ENCODE assay signal across 21 cellular contexts in the genomic region with DNA sequence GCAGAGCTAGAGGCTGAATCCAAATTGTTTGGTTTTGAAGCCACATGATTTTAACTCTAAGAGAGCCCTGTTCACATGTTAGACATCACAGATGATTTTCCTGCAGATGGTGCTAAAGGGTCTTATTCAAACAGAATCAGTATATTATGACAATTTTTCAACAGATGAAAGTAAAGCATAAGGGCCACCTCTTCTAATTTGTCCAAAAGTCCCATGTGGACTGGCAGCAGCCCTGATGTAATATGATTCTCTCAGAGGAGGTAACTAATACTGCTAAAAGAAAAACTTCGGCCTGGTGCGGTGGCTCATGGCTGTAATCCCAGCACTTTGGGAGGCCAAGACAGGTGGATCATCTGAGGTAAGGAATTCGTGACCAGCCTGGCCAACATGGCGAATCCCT. TPM values are rescaled to one million over a fixed set of nuclear protein-coding genes. Genes with fewer than 3 reads are reported as not detected.
A peak's percentile ranks its signal among the peaks of the same experiment; 100 is the strongest.
DNase-seq lines count a peak whose midpoint lies in the region; ATAC-seq and TF ChIP-seq lines count a peak whose summit lies in the region.
"Had no signal": no experiment of that assay in that cellular context is flagged by ENCODE, and none has a peak within 500 bp of the region (broad histone marks: within the 10 kb centered on the region; RNA-seq: fewer than 3 reads in every experiment).

No MANE protein-coding gene starts in this region.

- peaks cover 5% of the 10 kb centered on the region for H3K4me1 ChIP-seq in osteoblast (ENCODE audit: insufficient read depth, low read length)
- H3K4me1 ChIP-seq: BE2C, esophagus squamous epithelium, left lung had no signal

- H3K27me3 Mint-ChIP-seq in activated CD8-positive, alpha-beta T cell treated with anti-CD3 and anti-CD28 coated beads, Interleukin-2, amount 10 ng/mL, durations not matched to agents 7 days and 5 days (ENCODE audit: low read depth): peaks cover 5% of the 10 kb centered on the region

- H3K9me3 ChIP-seq in osteoblast (ENCODE audit: low read depth, low read length): no peaks in the 10 kb centered on the region
- H3K9me3 ChIP-seq: esophagus squamous epithelium, left lung had no signal

- no peak overlapping the region for H2AFZ ChIP-seq in osteoblast (ENCODE audit: low read length)

- H3K36me3 Mint-ChIP-seq in activated CD8-positive, alpha-beta T cell treated with anti-CD3 and anti-CD28 coated beads, Interleukin-2, amount 10 ng/mL, durations not matched to agents 7 days and 5 days (ENCODE audit: low read depth): no peaks in the 10 kb centered on the region

- H3K4me3 ChIP-seq in choroid plexus epithelial cell (ENCODE audit: low read depth, low read length): no peak overlapping the region
- H3K4me3 ChIP-seq in osteoblast (ENCODE audit: insufficient read depth, low read length): no peak overlapping the region
- H3K4me3 ChIP-seq: cardiac muscle cell, esophagus squamous epithelium, left lung had no signal

- DNase-seq in DMS 273 (lab: John Stamatoyannopoulos, UW; ENCODE audit: unreplicated experiment) (peak; percentile 45), NCI-H2171 (lab: John Stamatoyannopoulos, UW) (peak; percentile 5), choroid plexus epithelial cell (ENCODE audit: low read depth) (peak; percentile 75), osteoblast (ENCODE audit: insufficient read length, low spot score, missing footprints) (no peak), SW480 (ENCODE audit: low spot score) (no peak)
- no peak for DNase-seq in activated CD8-positive, alpha-beta T cell treated with anti-CD3 and anti-CD28 coated beads, Interleukin-2, amount 10 ng/mL, durations not matched to agents 7 days and 5 days
- DNase-seq in stimulated activated CD4-positive, alpha-beta T cell treated with anti-CD3 and anti-CD28 coated beads, Interleukin-4, amount 100 ng/mL, for 24 hours: no peak
- DNase-seq: activated CD4-positive, CD25-positive, alpha-beta regulatory T cell; activated naive CD8-positive, alpha-beta T cell treated with anti-CD3 and anti-CD28 coated beads, Interleukin-2, amount 50 U/mL, for 24 hours; BE2C; Calu3; effector CD8-positive, alpha-beta T cell; esophagus squamous epithelium; left lung; occipital lobe; SHP77 treated with DMSO at 0.1 percent for 48 hours; stimulated activated CD4-positive, alpha-beta T cell treated with anti-CD3 and anti-CD28 coated beads, Interleukin-2, amount 100 ng/mL, for 48 hours; T-helper 2 cell had no signal

- no peak overlapping the region for H3K27ac ChIP-seq in osteoblast (ENCODE audit: low read depth, low read length)
- H3K27ac ChIP-seq: cardiac muscle cell, esophagus squamous epithelium, left lung had no signal

- H3K27ac Mint-ChIP-seq in activated CD8-positive, alpha-beta T cell treated with anti-CD3 and anti-CD28 coated beads, Interleukin-2, amount 10 ng/mL, durations not matched to agents 7 days and 5 days: no peak overlapping the region
- H3K27ac Mint-ChIP-seq: activated naive CD8-positive, alpha-beta T cell treated with anti-CD3 and anti-CD28 coated beads, Interleukin-2, amount 50 U/mL, for 24 hours; activated T-helper 17 cell treated with anti-CD3 and anti-CD28 coated beads, Interleukin-2, amount 50 U/mL, for 72 hours had no signal

- no peaks in the 10 kb centered on the region for H3K9me3 Mint-ChIP-seq in activated CD8-positive, alpha-beta T cell treated with anti-CD3 and anti-CD28 coated beads, Interleukin-2, amount 10 ng/mL, durations not matched to agents 7 days and 5 days (ENCODE audit: insufficient read depth)
- H3K9me3 Mint-ChIP-seq: activated naive CD8-positive, alpha-beta T cell treated with anti-CD3 and anti-CD28 coated beads, Interleukin-2, amount 50 U/mL, for 24 hours; activated T-helper 17 cell treated with anti-CD3 and anti-CD28 coated beads, Interleukin-2, amount 50 U/mL, for 72 hours had no signal

- H4K20me1 ChIP-seq in osteoblast (ENCODE audit: insufficient read depth, low read length): no peaks in the 10 kb centered on the region

- H3K4me2 ChIP-seq in osteoblast (ENCODE audit: insufficient read depth, low read length): no peak overlapping the region

- TF ChIP-seq CTCF in choroid plexus epithelial cell (conservative IDR thresholded peaks at IDR 0.05; ENCODE audit: low read depth, low read length) (peak; percentile 42), osteoblast (IDR thresholded peaks at IDR 0.05; ENCODE audit: extremely low read depth, low read depth, low read length) (peak; percentile 34)

- no peak for ATAC-seq in activated CD8-positive, alpha-beta T cell treated with anti-CD3 and anti-CD28 coated beads, Interleukin-2, amount 10 ng/mL, durations not matched to agents 7 days and 5 days
- ATAC-seq in GM18867 (IDR thresholded peaks at IDR 0.05; ENCODE audit: unreplicated experiment): no peak
- ATAC-seq: activated naive CD8-positive, alpha-beta T cell treated with anti-CD3 and anti-CD28 coated beads, Interleukin-2, amount 50 U/mL, for 24 hours; activated T-helper 17 cell treated with anti-CD3 and anti-CD28 coated beads, Interleukin-2, amount 50 U/mL, for 72 hours; left lung had no signal

- CTCF ChIA-PET in activated CD8-positive, alpha-beta T cell treated with anti-CD3 and anti-CD28 coated beads, Interleukin-2, amount 10 ng/mL, durations not matched to agents 7 days and 5 days (lab: Charles Lee): interaction anchor here (0.8 to 2.1 kb wide), 2 partner anchors 13 to 392 kb away, joined by 3 to 7 read pairs; no protein-coding TSS in a partner anchor

- POLR2A ChIA-PET in activated CD8-positive, alpha-beta T cell treated with anti-CD3 and anti-CD28 coated beads, Interleukin-2, amount 10 ng/mL, durations not matched to agents 7 days and 5 days (lab: Charles Lee): no interaction called here

- H3K4me3 Mint-ChIP-seq in activated CD8-positive, alpha-beta T cell treated with anti-CD3 and anti-CD28 coated beads, Interleukin-2, amount 10 ng/mL, durations not matched to agents 7 days and 5 days: no peak overlapping the region
- H3K4me3 Mint-ChIP-seq: activated naive CD8-positive, alpha-beta T cell treated with anti-CD3 and anti-CD28 coated beads, Interleukin-2, amount 50 U/mL, for 24 hours; activated T-helper 17 cell treated with anti-CD3 and anti-CD28 coated beads, Interleukin-2, amount 50 U/mL, for 72 hours had no signal

- H3K36me3 ChIP-seq in osteoblast (ENCODE audit: insufficient read depth, low read length): no peaks in the 10 kb centered on the region
- H3K36me3 ChIP-seq: BE2C, cardiac muscle cell, esophagus squamous epithelium, left lung had no signal

- H3K79me2 ChIP-seq in osteoblast (ENCODE audit: insufficient read depth, low read length): no peaks in the 10 kb centered on the region

- H3K4me1 Mint-ChIP-seq in activated CD8-positive, alpha-beta T cell treated with anti-CD3 and anti-CD28 coated beads, Interleukin-2, amount 10 ng/mL, durations not matched to agents 7 days and 5 days (ENCODE audit: low read depth): no peaks in the 10 kb centered on the region
- H3K4me1 Mint-ChIP-seq: activated naive CD8-positive, alpha-beta T cell treated with anti-CD3 and anti-CD28 coated beads, Interleukin-2, amount 50 U/mL, for 24 hours; activated T-helper 17 cell treated with anti-CD3 and anti-CD28 coated beads, Interleukin-2, amount 50 U/mL, for 72 hours had no signal

- peaks cover 36% of the 10 kb centered on the region for H3K27me3 ChIP-seq in osteoblast (ENCODE audit: insufficient read depth, low read length)
- H3K27me3 ChIP-seq: BE2C, cardiac muscle cell, esophagus squamous epithelium, left lung had no signal

RNA-seq across cellular contexts. Expression of a gene that starts 26.0 kb away (rescaled TPM):
- 99.5 and 108 TPM in 2 replicates for total RNA-seq in osteoblast
- total RNA-seq in activated CD8-positive, alpha-beta T cell treated with anti-CD3 and anti-CD28 coated beads, Interleukin-2, amount 10 ng/mL, durations not matched to agents 7 days and 5 days: 1 to 10 TPM; 7.2 to 7.4 TPM

Comparison
In these comparisons a context has a peak if more than half of its experiments do, and no peak if none do; other contexts are left out.
1. DNase-seq: peak in DMS 273 (single experiment), NCI-H2171 (single experiment) and choroid plexus epithelial cell (single experiment); none in osteoblast (single experiment), activated CD8-positive, alpha-beta T cell treated with anti-CD3 and anti-CD28 coated beads, Interleukin-2, amount 10 ng/mL, durations not matched to agents 7 days and 5 days (single experiment), SW480 (single experiment) and stimulated activated CD4-positive, alpha-beta T cell treated with anti-CD3 and anti-CD28 coated beads, Interleukin-4, amount 100 ng/mL, for 24 hours (single experiment).
2. RNA of a gene that starts 26.0 kb away (total RNA-seq): 99.5 to 108 TPM in osteoblast; 7.2 to 7.4 TPM in activated CD8-positive, alpha-beta T cell treated with anti-CD3 and anti-CD28 coated beads, Interleukin-2, amount 10 ng/mL, durations not matched to agents 7 days and 5 days; every median in the first group is over 10 times any median in the second.